14 cellular contexts compared by ENCODE assay signal in genomic region chr2:12197133-12197532, GRCh38.
DNase-seq lines count a peak whose midpoint lies in the region; ATAC-seq and TF ChIP-seq lines count a peak whose summit lies in the region.
"Had no signal": no experiment of that assay in that cellular context is flagged by ENCODE, and none has a peak within 500 bp of the region (broad histone marks: within the 10 kb centered on the region; RNA-seq: fewer than 3 reads in every experiment).

No MANE protein-coding gene starts in this region.

- DNase-seq in activated naive CD8-positive, alpha-beta T cell treated with anti-CD3 and anti-CD28 coated beads, Interleukin-2, amount 50 U/mL, for 24 hours: no peak
- DNase-seq in activated naive CD8-positive, alpha-beta T cell treated with anti-CD3 and anti-CD28 coated beads for 36 hours: no peak
- DNase-seq in MV-4-11 (lab: John Stamatoyannopoulos, UW): peak; percentile 34
- DNase-seq in stimulated activated effector memory CD8-positive, alpha-beta T cell treated with anti-CD3 and anti-CD28 coated beads, Interleukin-12 subunit alpha, Interleukin-12 subunit beta, amount 100 ng/mL, for 72 hours (ENCODE audit: low spot score in 2 of 2): no peak
- DNase-seq in mesenteric fat pad (ENCODE audit: low spot score): no peak
- no peak for DNase-seq in D341Med (ENCODE audit: low spot score)
- DNase-seq in A673 (ENCODE audit: low spot score): no peak
- DNase-seq: Caco-2; CD8-positive, alpha-beta memory T cell; DMS53 had no signal

- BruUV-seq in A673 (replicated peaks; lab: Mats Ljungman, UMichigan): no TSS peak

- peak; percentile 63 for ATAC-seq in activated naive CD8-positive, alpha-beta T cell treated with anti-CD3 and anti-CD28 coated beads, Interleukin-2, amount 50 U/mL, for 24 hours
- peak; percentile 91 for ATAC-seq in stimulated activated effector memory CD8-positive, alpha-beta T cell treated with anti-CD3 and anti-CD28 coated beads, Interleukin-12 subunit alpha, Interleukin-12 subunit beta, amount 100 ng/mL, for 72 hours
- ATAC-seq: A549 had no signal

- CTCF ChIA-PET in A673 (lab: Charles Lee): no interaction called here

- POLR2A ChIA-PET in A673 (lab: Charles Lee; ENCODE audit: low non-redundant PET): no interaction called here

- peaks cover 21% of the 10 kb centered on the region for H3K9me3 Mint-ChIP-seq in activated naive CD8-positive, alpha-beta T cell treated with anti-CD3 and anti-CD28 coated beads, Interleukin-2, amount 50 U/mL, for 24 hours
- H3K9me3 Mint-ChIP-seq in activated naive CD8-positive, alpha-beta T cell treated with anti-CD3 and anti-CD28 coated beads for 36 hours: peaks cover 16% of the 10 kb centered on the region
- peaks cover 5% of the 10 kb centered on the region for H3K9me3 Mint-ChIP-seq in stimulated activated effector memory CD8-positive, alpha-beta T cell treated with anti-CD3 and anti-CD28 coated beads, Interleukin-12 subunit alpha, Interleukin-12 subunit beta, amount 100 ng/mL, for 72 hours

- H3K27me3 ChIP-seq in A673 (replicated peaks; ENCODE audit: insufficient read depth, low read depth, low read length, poor library complexity): no peaks in the 10 kb centered on the region

- no peaks in the 10 kb centered on the region for H3K9me3 ChIP-seq in A673 (ENCODE audit: low read depth, low read length, poor library complexity, severe bottlenecking)
- H3K9me3 ChIP-seq: A549, Caco-2, HAP-1 had no signal

- no peak overlapping the region for H3K27ac Mint-ChIP-seq in activated naive CD8-positive, alpha-beta T cell treated with anti-CD3 and anti-CD28 coated beads, Interleukin-2, amount 50 U/mL, for 24 hours
- H3K27ac Mint-ChIP-seq in activated naive CD8-positive, alpha-beta T cell treated with anti-CD3 and anti-CD28 coated beads for 36 hours: no peak overlapping the region
- H3K27ac Mint-ChIP-seq in stimulated activated effector memory CD8-positive, alpha-beta T cell treated with anti-CD3 and anti-CD28 coated beads, Interleukin-12 subunit alpha, Interleukin-12 subunit beta, amount 100 ng/mL, for 72 hours: no peak overlapping the region
- H3K27ac Mint-ChIP-seq: IgD-negative memory B cell had no signal

- H3K36me3 ChIP-seq in A673 (ENCODE audit: insufficient read depth, low read length, poor library complexity, severe bottlenecking): no peaks in the 10 kb centered on the region
- H3K36me3 ChIP-seq: HAP-1 had no signal

- peaks cover 13% of the 10 kb centered on the region for H3K4me1 Mint-ChIP-seq in activated naive CD8-positive, alpha-beta T cell treated with anti-CD3 and anti-CD28 coated beads, Interleukin-2, amount 50 U/mL, for 24 hours
- peaks cover 8% of the 10 kb centered on the region for H3K4me1 Mint-ChIP-seq in activated naive CD8-positive, alpha-beta T cell treated with anti-CD3 and anti-CD28 coated beads for 36 hours
- peaks cover 17% of the 10 kb centered on the region for H3K4me1 Mint-ChIP-seq in stimulated activated effector memory CD8-positive, alpha-beta T cell treated with anti-CD3 and anti-CD28 coated beads, Interleukin-12 subunit alpha, Interleukin-12 subunit beta, amount 100 ng/mL, for 72 hours

- peaks cover 3% of the 10 kb centered on the region for H3K36me3 Mint-ChIP-seq in activated naive CD8-positive, alpha-beta T cell treated with anti-CD3 and anti-CD28 coated beads, Interleukin-2, amount 50 U/mL, for 24 hours (ENCODE audit: low read depth)
- peaks cover 3% of the 10 kb centered on the region for H3K36me3 Mint-ChIP-seq in activated naive CD8-positive, alpha-beta T cell treated with anti-CD3 and anti-CD28 coated beads for 36 hours
- H3K36me3 Mint-ChIP-seq in stimulated activated effector memory CD8-positive, alpha-beta T cell treated with anti-CD3 and anti-CD28 coated beads, Interleukin-12 subunit alpha, Interleukin-12 subunit beta, amount 100 ng/mL, for 72 hours: no peaks in the 10 kb centered on the region

- intact Hi-C loops in A673 (cut with micrococcal nuclease; ENCODE audit: unreplicated experiment): no loop called here

- no peak overlapping the region for H3K4me3 ChIP-seq in A673 (ENCODE audit: low read depth, low read length, poor library complexity, severe bottlenecking)
- H3K4me3 ChIP-seq: A549, GM12878, HAP-1 had no signal

- H3K4me3 Mint-ChIP-seq in activated naive CD8-positive, alpha-beta T cell treated with anti-CD3 and anti-CD28 coated beads, Interleukin-2, amount 50 U/mL, for 24 hours: no peak overlapping the region
- H3K4me3 Mint-ChIP-seq in activated naive CD8-positive, alpha-beta T cell treated with anti-CD3 and anti-CD28 coated beads for 36 hours: no peak overlapping the region
- H3K4me3 Mint-ChIP-seq in stimulated activated effector memory CD8-positive, alpha-beta T cell treated with anti-CD3 and anti-CD28 coated beads, Interleukin-12 subunit alpha, Interleukin-12 subunit beta, amount 100 ng/mL, for 72 hours: no peak overlapping the region
- H3K4me3 Mint-ChIP-seq: CD8-positive, alpha-beta memory T cell; IgD-negative memory B cell had no signal

- H3K27ac ChIP-seq in A673 (ENCODE audit: low read depth, low read length, poor library complexity, severe bottlenecking): no peak overlapping the region
- H3K27ac ChIP-seq: A549 had no signal

- H3K4me1 ChIP-seq in A673 (ENCODE audit: insufficient read depth, low read length, poor library complexity, severe bottlenecking): peaks cover 11% of the 10 kb centered on the region
- H3K4me1 ChIP-seq: A549, Caco-2, HAP-1 had no signal

- TF ChIP-seq CTCF in A673 (conservative IDR thresholded peaks at IDR 0.05; ENCODE audit: low read depth, low read length): no peak

- H3K27me3 Mint-ChIP-seq in activated naive CD8-positive, alpha-beta T cell treated with anti-CD3 and anti-CD28 coated beads, Interleukin-2, amount 50 U/mL, for 24 hours: no peaks in the 10 kb centered on the region
- H3K27me3 Mint-ChIP-seq in activated naive CD8-positive, alpha-beta T cell treated with anti-CD3 and anti-CD28 coated beads for 36 hours: no peaks in the 10 kb centered on the region
- H3K27me3 Mint-ChIP-seq: IgD-negative memory B cell had no signal
